ENCODE assay signal across 8 cellular contexts in genomic region chr7:133081119-133081604, GRCh38. TPM values are rescaled to one million over a fixed set of nuclear protein-coding genes. Genes with fewer than 3 reads are reported as not detected.
DNase-seq lines count a peak whose midpoint lies in the region; ATAC-seq and TF ChIP-seq lines count a peak whose summit lies in the region.

No MANE protein-coding gene starts in this region.

- H3K27ac Mint-ChIP-seq in MCF 10A (ENCODE audit: low read depth, unreplicated experiment): peak overlapping the region; percentile 95

- no peaks in the 10 kb centered on the region for H3K27me3 Mint-ChIP-seq in MCF 10A (ENCODE audit: insufficient read depth, unreplicated experiment)

- H3K9me3 ChIP-seq in OCI-LY7 (ENCODE audit: low read length): no peaks in the 10 kb centered on the region
- no peaks in the 10 kb centered on the region for H3K9me3 ChIP-seq in subcutaneous abdominal adipose tissue (ENCODE audit: control insufficient read depth in 5 of 5, low read length in 5 of 5)

- H3K4me2 ChIP-seq in OCI-LY7 (ENCODE audit: low read length): peak overlapping the region; percentile 94

- H3K27ac ChIP-seq in OCI-LY7 (ENCODE audit: low read depth, low read length, poor library complexity, severe bottlenecking) (peak overlapping the region; percentile 43), subcutaneous abdominal adipose tissue (ENCODE audit: low read depth, low read length) (peak overlapping the region; percentile 88)

- H3K4me3 Mint-ChIP-seq in MCF 10A (ENCODE audit: unreplicated experiment): peak overlapping the region; percentile 97

- H3K4me1 Mint-ChIP-seq in MCF 10A (ENCODE audit: insufficient read depth, unreplicated experiment): peaks cover 19% of the 10 kb centered on the region

- POLR2A ChIA-PET in OCI-LY7 (lab: Charles Lee) (interaction anchor here (0.9 to 1.0 kb wide), 2 partner anchors 11 to 22 kb away, joined by 3 to 4 read pairs; no protein-coding TSS in a partner anchor), MCF 10A (lab: Yijun Ruan, JAX) (interaction anchor here (0.6 to 1.3 kb wide), 3 partner anchors 79 to 1236 kb away, joined by 3 to 6 read pairs (median 3); partner anchors contain the start of genes EXOC4 and SLC35B4)

- DNase-seq in ELR (ENCODE audit: low read depth) (peak; percentile 46), OCI-LY7 (ENCODE audit: low spot score) (peak; percentile 7), MCF 10A (ENCODE audit: unreplicated experiment) (peak; percentile 20), left kidney (ENCODE audit: low read depth, low spot score) (peak; percentile 30), 8988T (no peak), NCI-H510A treated with DMSO at 0.1 percent for 48 hours (lab: John Stamatoyannopoulos, UW) (no peak)

- CTCF ChIA-PET in OCI-LY7 (lab: Charles Lee; ENCODE audit: unreplicated experiment) (interaction anchor here (1.0 kb wide), 1 partner anchor 42 kb away, joined by 3 read pairs; no protein-coding TSS in a partner anchor), MCF 10A (lab: Yijun Ruan, JAX) (interaction anchor here (0.6 kb wide), 1 partner anchor 807 kb away, joined by 3 read pairs; no protein-coding TSS in a partner anchor)

- no peaks in the 10 kb centered on the region for H3K27me3 ChIP-seq in subcutaneous abdominal adipose tissue (ENCODE audit: control insufficient read depth in 5 of 5, insufficient read depth in 4 of 5, low read length in 5 of 5)

- H3K9me3 Mint-ChIP-seq in MCF 10A (ENCODE audit: unreplicated experiment): no peaks in the 10 kb centered on the region

- H3K9ac ChIP-seq in subcutaneous abdominal adipose tissue (ENCODE audit: low read length in 5 of 5): peak overlapping the region; percentile 88 to 98 (median 93)

- ATAC-seq in HG02884 (IDR thresholded peaks at IDR 0.05; ENCODE audit: unreplicated experiment): no peak

- TF ChIP-seq CTCF in OCI-LY7 (conservative IDR thresholded peaks at IDR 0.05; ENCODE audit: low read length): no peak
- TF ChIP-seq CTCF in MCF 10A (IDR thresholded peaks at IDR 0.05; ENCODE audit: unreplicated experiment): no peak

- H3K4me3 ChIP-seq in OCI-LY7 (ENCODE audit: low read depth, low read length, poor library complexity, severe bottlenecking) (peak overlapping the region; percentile 91), subcutaneous abdominal adipose tissue (ENCODE audit: low read depth in 1 of 5, low read length in 5 of 5) (peak overlapping the region; percentile 84 to 96 (median 93))

- BruUV-seq in OCI-LY7 (replicated peaks; lab: Mats Ljungman, UMichigan): no TSS peak
- no TSS peak for BruUV-seq in MCF 10A (replicated peaks; lab: Mats Ljungman, UMichigan)

- H3K36me3 Mint-ChIP-seq in MCF 10A (ENCODE audit: insufficient read depth, unreplicated experiment): peaks cover 12% of the 10 kb centered on the region

- intact Hi-C loops in OCI-LY7 (cut with micrococcal nuclease; ENCODE audit: unreplicated experiment): loop anchor here (5.0 kb wide), 1 partner anchor 171 kb away; the partner anchor contains the start of gene EXOC4
- intact Hi-C loops in MCF 10A (cut with micrococcal nuclease): no loop called here

- H3K79me2 ChIP-seq in OCI-LY7 (ENCODE audit: insufficient read depth, low read depth, low read length): peaks cover 57% of the 10 kb centered on the region

- peaks cover 27% of the 10 kb centered on the region for H4K20me1 ChIP-seq in OCI-LY7 (ENCODE audit: insufficient read depth, low read length)

- peaks cover 18% of the 10 kb centered on the region for H3K4me1 ChIP-seq in OCI-LY7 (ENCODE audit: insufficient read depth, low read length, poor library complexity, severe bottlenecking)
- H3K4me1 ChIP-seq in subcutaneous abdominal adipose tissue (ENCODE audit: control insufficient read depth in 5 of 5, insufficient read depth in 5 of 5, low read length in 5 of 5): peaks cover 0 to 36% (median 23%) of the 10 kb centered on the region in 5 donors

- H2AFZ ChIP-seq in OCI-LY7 (ENCODE audit: low read length): peak overlapping the region; percentile 66; the same call in 1 of the 2 replicates

- H3K9me2 ChIP-seq in OCI-LY7 (ENCODE audit: insufficient read depth, low read length): no peaks in the 10 kb centered on the region

- H3K36me3 ChIP-seq in OCI-LY7 (ENCODE audit: insufficient read depth, low read length): peaks cover 37% of the 10 kb centered on the region
- H3K36me3 ChIP-seq in subcutaneous abdominal adipose tissue (ENCODE audit: control insufficient read depth in 5 of 5, insufficient read depth in 5 of 5, low read length in 5 of 5): peaks cover 0 to 3% (median 0%) of the 10 kb centered on the region in 5 donors

RNA-seq across cellular contexts. Expression of gene CHCHD3, which starts 0.7 kb away (rescaled TPM):
- total RNA-seq in OCI-LY7 (2014; rRNA removed; shearing (Covaris generic)): 83.8 and 141 TPM in 2 replicates
- total RNA-seq in OCI-LY7 (2022): 83.5 and 86.7 TPM in 2 replicates
- total RNA-seq in MCF 10A (2022): 102 and 126 TPM in 2 replicates

Comparison
In these comparisons a context has a peak if more than half of its experiments do, and no peak if none do; other contexts are left out.
1. DNase-seq: peak in ELR (single experiment), OCI-LY7 (single experiment), MCF 10A (single experiment) and left kidney (single experiment); none in 8988T (single experiment) and NCI-H510A treated with DMSO at 0.1 percent for 48 hours (single experiment).